In the genomic region with DNA sequence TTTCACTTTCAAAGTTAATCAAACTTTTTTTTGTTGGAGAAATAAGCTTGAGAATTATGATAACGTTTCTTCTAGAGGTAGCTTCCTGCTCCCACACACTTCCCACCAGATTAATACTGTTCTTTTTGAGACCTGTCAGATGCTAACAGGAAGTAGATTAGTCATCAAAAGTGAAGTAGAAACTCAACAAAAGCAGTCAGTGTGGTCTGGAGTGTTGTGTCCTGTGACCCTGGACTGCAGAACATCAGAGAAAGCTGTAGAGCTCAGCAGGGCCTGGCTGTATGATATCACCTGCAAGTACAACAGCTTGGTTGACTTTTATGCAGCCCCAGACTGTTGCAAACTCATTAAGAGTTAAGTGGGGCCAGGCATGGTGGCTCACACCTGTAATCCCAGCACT, we compare ENCODE assay signal across 20 cellular contexts.
DNase-seq lines count a peak whose midpoint lies in the region; ATAC-seq and FAIRE-seq lines count a peak whose summit lies in the region.
"Had no signal": no experiment of that assay in that cellular context is flagged by ENCODE, and none has a peak within 500 bp of the region (broad histone marks: within the 10 kb centered on the region; RNA-seq: fewer than 3 reads in every experiment).

No MANE protein-coding gene starts in this region.

- no peak overlapping the region for H3K4me3 Mint-ChIP-seq in T-helper 2 cell treated with Interferon-gamma antibody and Interleukin-4, amounts not matched to agents 5 μg/mL and 100 μg/mL, for 36 hours
- H3K4me3 Mint-ChIP-seq: naive thymus-derived CD4-positive, alpha-beta T cell; WTC11 had no signal

- H3K27me3 Mint-ChIP-seq in T-helper 2 cell treated with Interferon-gamma antibody and Interleukin-4, amounts not matched to agents 5 μg/mL and 100 μg/mL, for 36 hours (ENCODE audit: low read depth): no peaks in the 10 kb centered on the region
- H3K27me3 Mint-ChIP-seq: naive thymus-derived CD4-positive, alpha-beta T cell had no signal

- H3K36me3 Mint-ChIP-seq in T-helper 2 cell treated with Interferon-gamma antibody and Interleukin-4, amounts not matched to agents 5 μg/mL and 100 μg/mL, for 36 hours (ENCODE audit: low read depth): no peaks in the 10 kb centered on the region
- H3K36me3 Mint-ChIP-seq: naive thymus-derived CD4-positive, alpha-beta T cell; WTC11 had no signal

- no peak for FAIRE-seq in urothelium cell line (lab: Jason Lieb, UNC)
- FAIRE-seq: GM12891 had no signal

- peak; percentile 76 for ATAC-seq in GM19035 (IDR thresholded peaks at IDR 0.05; ENCODE audit: unreplicated experiment)
- peak; percentile 69 for ATAC-seq in HG03025 (IDR thresholded peaks at IDR 0.05; ENCODE audit: low FRiP score, unreplicated experiment)
- no peak for ATAC-seq in GM21529 (IDR thresholded peaks at IDR 0.05; ENCODE audit: unreplicated experiment)
- ATAC-seq: body of pancreas; naive thymus-derived CD4-positive, alpha-beta T cell; Panc1; WTC11 had no signal

- no peaks in the 10 kb centered on the region for H3K4me1 Mint-ChIP-seq in T-helper 2 cell treated with Interferon-gamma antibody and Interleukin-4, amounts not matched to agents 5 μg/mL and 100 μg/mL, for 36 hours (ENCODE audit: low read depth)
- H3K4me1 Mint-ChIP-seq: naive thymus-derived CD4-positive, alpha-beta T cell had no signal

- peaks cover 22% of the 10 kb centered on the region for H3K9me3 Mint-ChIP-seq in T-helper 2 cell treated with Interferon-gamma antibody and Interleukin-4, amounts not matched to agents 5 μg/mL and 100 μg/mL, for 36 hours

- DNase-seq in OCI-M1 (lab: John Stamatoyannopoulos, UW) (peak; percentile 25), urothelium cell line (ENCODE audit: low spot score) (peak; percentile 8), DMS153 treated with DMSO at 0.1 percent for 48 hours (lab: John Stamatoyannopoulos, UW; ENCODE audit: unreplicated experiment) (no peak)
- DNase-seq in T-helper 2 cell treated with Interferon-gamma antibody and Interleukin-4, amounts not matched to agents 5 μg/mL and 100 μg/mL, for 36 hours (ENCODE audit: low spot score): no peak
- DNase-seq: activated naive CD4-positive, alpha-beta T cell; body of pancreas; Karpas-422; naive thymus-derived CD4-positive, alpha-beta T cell; NCI-H1436 treated with DMSO at 0.1 percent for 48 hours; NCI-H510A; stimulated activated CD4-positive, alpha-beta T cell treated with anti-CD3 and anti-CD28 coated beads, Interleukin-2, amount 100 ng/mL, for 24 hours; stimulated activated CD8-positive, alpha-beta memory T cell treated with anti-CD3 and anti-CD28 coated beads, Interleukin-4, amount 100 ng/mL, for 48 hours; SW 1271; thyroid gland had no signal

- H3K27ac Mint-ChIP-seq in T-helper 2 cell treated with Interferon-gamma antibody and Interleukin-4, amounts not matched to agents 5 μg/mL and 100 μg/mL, for 36 hours: no peak overlapping the region
- H3K27ac Mint-ChIP-seq: naive thymus-derived CD4-positive, alpha-beta T cell; WTC11 had no signal

Comparison
In these comparisons a context has a peak if more than half of its experiments do, and no peak if none do; other contexts are left out.
1. DNase-seq: peak in OCI-M1 (single experiment) and urothelium cell line (single experiment); none in T-helper 2 cell treated with Interferon-gamma antibody and Interleukin-4, amounts not matched to agents 5 μg/mL and 100 μg/mL, for 36 hours (single experiment) and DMS153 treated with DMSO at 0.1 percent for 48 hours (single experiment).